ENCODE assay signal across 11 cellular contexts in the genomic region with DNA sequence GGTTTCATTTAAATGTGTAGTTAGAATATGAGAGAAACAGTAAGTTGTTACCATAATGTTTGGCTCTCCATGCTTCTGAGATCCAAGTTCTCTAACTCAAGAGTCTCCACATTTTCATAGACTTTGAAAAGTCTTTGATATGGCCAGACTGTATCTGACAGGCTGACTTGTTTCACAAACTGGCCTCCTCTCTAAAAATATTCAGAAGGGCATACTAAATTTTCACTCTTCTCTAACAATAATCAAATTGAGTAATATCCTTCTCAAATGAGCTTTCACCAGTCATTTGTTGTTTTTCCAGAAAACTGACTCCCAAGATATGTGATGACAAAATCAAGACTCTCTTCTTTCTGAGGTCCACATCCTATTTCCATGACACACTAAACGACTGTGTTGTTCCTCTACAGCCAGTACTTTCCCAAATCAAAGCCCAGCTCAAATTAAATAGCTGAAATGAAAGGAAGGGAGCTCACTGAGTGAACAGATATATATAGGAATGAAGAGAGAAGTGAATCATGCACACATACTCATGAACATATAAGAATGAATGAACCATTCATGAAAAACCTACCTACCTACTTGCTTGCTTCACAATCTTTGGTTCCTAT. TPM values are rescaled to one million over a fixed set of nuclear protein-coding genes. Genes with fewer than 3 reads are reported as not detected.
DNase-seq lines count a peak whose midpoint lies in the region; ATAC-seq lines count a peak whose summit lies in the region.
"Had no signal": no experiment of that assay in that cellular context is flagged by ENCODE, and none has a peak within 500 bp of the region (broad histone marks: within the 10 kb centered on the region; RNA-seq: fewer than 3 reads in every experiment).

No MANE protein-coding gene starts in this region.

- peaks cover 85% of the 10 kb centered on the region for H3K4me1 Mint-ChIP-seq in activated naive CD8-positive, alpha-beta T cell (ENCODE audit: low read depth)
- peaks cover 48 to 85% of the 10 kb centered on the region in 2 donors for H3K4me1 Mint-ChIP-seq in immature natural killer cell

- no peak overlapping the region for H2AFZ ChIP-seq in Karpas-422 (ENCODE audit: low read length)

- no peaks in the 10 kb centered on the region for H3K9me3 Mint-ChIP-seq in activated naive CD8-positive, alpha-beta T cell (ENCODE audit: low read depth)
- no peaks in the 10 kb centered on the region for H3K9me3 Mint-ChIP-seq in immature natural killer cell

- H3K4me3 ChIP-seq in BLaER1: no peak overlapping the region
- no peak overlapping the region for H3K4me3 ChIP-seq in Karpas-422 (ENCODE audit: low read length)
- H3K4me3 ChIP-seq: ovary had no signal

- H3K27ac ChIP-seq in BLaER1 (peak overlapping the region; percentile 6), Karpas-422 (ENCODE audit: low read length) (no peak overlapping the region)
- H3K27ac ChIP-seq: ovary had no signal

- H3K9ac ChIP-seq in BLaER1 (no peak overlapping the region), Karpas-422 (ENCODE audit: low read length) (no peak overlapping the region)

- no peak for ATAC-seq in GM18517 (IDR thresholded peaks at IDR 0.05; ENCODE audit: unreplicated experiment)

- H3K9me3 ChIP-seq in BLaER1 (no peaks in the 10 kb centered on the region), Karpas-422 (ENCODE audit: low read length) (no peaks in the 10 kb centered on the region)
- H3K9me3 ChIP-seq: ovary had no signal

- intact Hi-C loops in posterior cingulate gyrus (cut with DNase I): loop anchor here (5.0 kb wide), 1 partner anchor 43 kb away; no protein-coding TSS in a partner anchor

- H3K79me2 ChIP-seq in Karpas-422 (ENCODE audit: low read length): no peaks in the 10 kb centered on the region

- H3K9me2 ChIP-seq in Karpas-422 (replicated peaks; ENCODE audit: insufficient read depth, low read length): no peaks in the 10 kb centered on the region

- peaks cover 5% of the 10 kb centered on the region for H3K36me3 Mint-ChIP-seq in activated naive CD8-positive, alpha-beta T cell
- no peaks in the 10 kb centered on the region for H3K36me3 Mint-ChIP-seq in immature natural killer cell

- peaks cover 86% of the 10 kb centered on the region for H3K4me1 ChIP-seq in BLaER1
- H3K4me1 ChIP-seq in Karpas-422 (ENCODE audit: low read length): peaks cover 37% of the 10 kb centered on the region

- peak overlapping the region; percentile 93 for H3K4me3 Mint-ChIP-seq in activated naive CD8-positive, alpha-beta T cell
- no peak overlapping the region for H3K4me3 Mint-ChIP-seq in immature natural killer cell

- no peaks in the 10 kb centered on the region for H3K27me3 Mint-ChIP-seq in activated naive CD8-positive, alpha-beta T cell
- H3K27me3 Mint-ChIP-seq in immature natural killer cell (ENCODE audit: low read depth in 3 of 3): peaks cover 2 to 9% (median 7%) of the 10 kb centered on the region in 3 donors

- peak overlapping the region; percentile 99 for H3K27ac Mint-ChIP-seq in activated naive CD8-positive, alpha-beta T cell
- H3K27ac Mint-ChIP-seq in immature natural killer cell: peak overlapping the region; percentile 11 to 85 (median 54)

- peak; percentile 28 for DNase-seq in GM04503 (ENCODE audit: low read depth)
- no peak for DNase-seq in immature natural killer cell
- DNase-seq in Karpas-422: no peak
- no peak for DNase-seq in posterior cingulate gyrus
- no peak for DNase-seq in stimulated activated CD4-positive, alpha-beta T cell treated with anti-CD3 and anti-CD28 coated beads, Interleukin-4, amount 100 ng/mL, for 1 hour
- DNase-seq: NCI-H2081 treated with DMSO at 0.1 percent for 48 hours; ovary; stimulated activated CD4-positive, alpha-beta T cell treated with anti-CD3 and anti-CD28 coated beads, Interleukin-15, amount 100 ng/mL, for 24 hours had no signal

- H3K27me3 ChIP-seq in BLaER1: no peaks in the 10 kb centered on the region
- no peaks in the 10 kb centered on the region for H3K27me3 ChIP-seq in Karpas-422 (ENCODE audit: low read length)
- H3K27me3 ChIP-seq: ovary had no signal

- H3K36me3 ChIP-seq in BLaER1 (no peaks in the 10 kb centered on the region), Karpas-422 (ENCODE audit: insufficient read depth, low read length) (no peaks in the 10 kb centered on the region)
- H3K36me3 ChIP-seq: ovary had no signal

- H3K4me2 ChIP-seq in BLaER1 (peak overlapping the region; percentile 96), Karpas-422 (ENCODE audit: low read depth, low read length, poor library complexity, severe bottlenecking) (no peak overlapping the region)

- H4K20me1 ChIP-seq in BLaER1 (peaks cover 5% of the 10 kb centered on the region; the same call in 1 of the 2 replicates), Karpas-422 (ENCODE audit: insufficient read depth, low read depth, low read length) (no peaks in the 10 kb centered on the region)

RNA-seq across cellular contexts. Expression of a gene that starts 15.1 kb away (rescaled TPM):
- polyA plus RNA-seq in immature natural killer cell: 1 to 10 TPM in 2 of 3 donors, under 1 TPM in 1; 0.13 to 4.6 (median 1.5) TPM
- 1.3 and 3.0 TPM in 2 replicates for total RNA-seq in Karpas-422 (2014; rRNA removed; shearing (Covaris generic); ENCODE audit: low replicate concordance)
